ENCODE assay signal across 18 cellular contexts in genomic region chr18:13273800-13274199, GRCh38. TPM values are rescaled to one million over a fixed set of nuclear protein-coding genes. Genes with fewer than 3 reads are reported as not detected.
DNase-seq lines count a peak whose midpoint lies in the region; ATAC-seq and TF ChIP-seq lines count a peak whose summit lies in the region.
"Had no signal": no experiment of that assay in that cellular context is flagged by ENCODE, and none has a peak within 500 bp of the region (broad histone marks: within the 10 kb centered on the region; RNA-seq: fewer than 3 reads in every experiment).

No MANE protein-coding gene starts in this region.

- H3K9me3 Mint-ChIP-seq in CD4-positive, CD25-positive, alpha-beta regulatory T cell: peaks cover 0 to 15% (median 0%) of the 10 kb centered on the region in 7 donors
- no peaks in the 10 kb centered on the region for H3K9me3 Mint-ChIP-seq in activated naive CD4-positive, alpha-beta T cell treated with anti-CD3 and anti-CD28 coated beads, Interleukin-2, amount 50 U/mL, for 24 hours
- H3K9me3 Mint-ChIP-seq in nephron: no peaks in the 10 kb centered on the region

- peak; percentile 66 to 70 for ATAC-seq in CD4-positive, CD25-positive, alpha-beta regulatory T cell (ENCODE audit: low read depth in 2 of 2)
- no peak for ATAC-seq in GM19035 (IDR thresholded peaks at IDR 0.05; ENCODE audit: unreplicated experiment)
- ATAC-seq: SK-N-SH treated with all-trans-retinoic acid at 6 μM for 48 hours had no signal

- no peaks in the 10 kb centered on the region for H3K27me3 ChIP-seq in CD4-positive, CD25-positive, alpha-beta regulatory T cell (ENCODE audit: control insufficient read depth, insufficient read depth, low read length)
- H3K27me3 ChIP-seq: breast epithelium, hepatocyte had no signal

- no peaks in the 10 kb centered on the region for H3K27me3 Mint-ChIP-seq in CD4-positive, CD25-positive, alpha-beta regulatory T cell
- no peaks in the 10 kb centered on the region for H3K27me3 Mint-ChIP-seq in activated naive CD4-positive, alpha-beta T cell treated with anti-CD3 and anti-CD28 coated beads, Interleukin-2, amount 50 U/mL, for 24 hours
- H3K27me3 Mint-ChIP-seq in nephron (ENCODE audit: low read depth): no peaks in the 10 kb centered on the region

- peak overlapping the region; percentile 78 for H3K4me3 ChIP-seq in CD4-positive, CD25-positive, alpha-beta regulatory T cell (ENCODE audit: low read depth, low read length)
- H3K4me3 ChIP-seq: breast epithelium, hepatocyte, lung had no signal

- DNase-seq in CD4-positive, CD25-positive, alpha-beta regulatory T cell: peak; percentile 11 to 80 (median 53)
- DNase-seq in T-helper 9 cell: peak; percentile 27
- no peak for DNase-seq in NCI-H1930 (lab: John Stamatoyannopoulos, UW)
- DNase-seq in SW 1271 (lab: John Stamatoyannopoulos, UW): no peak
- DNase-seq in T1000 (lab: John Stamatoyannopoulos, UW): no peak
- DNase-seq: DMS79; NCI-H2107; NK-92 treated with Interleukin-12 subunit alpha and Interleukin-12 subunit beta, amount 100 ng/mL, for 24 hours; nucleus accumbens had no signal

- H3K4me1 ChIP-seq in CD4-positive, CD25-positive, alpha-beta regulatory T cell (ENCODE audit: control insufficient read depth, insufficient read depth, low read length, poor library complexity, severe bottlenecking): peaks cover 63% of the 10 kb centered on the region

- H3K27ac Mint-ChIP-seq in CD4-positive, CD25-positive, alpha-beta regulatory T cell: peak overlapping the region; percentile 83 to 98 (median 96)
- peak overlapping the region; percentile 88 for H3K27ac Mint-ChIP-seq in activated naive CD4-positive, alpha-beta T cell treated with anti-CD3 and anti-CD28 coated beads, Interleukin-2, amount 50 U/mL, for 24 hours
- H3K27ac Mint-ChIP-seq in nephron: peak overlapping the region in 2 of 3 experiments; percentile 79 to 87

- peaks cover 18% of the 10 kb centered on the region for H3K36me3 Mint-ChIP-seq in CD4-positive, CD25-positive, alpha-beta regulatory T cell
- peaks cover 2% of the 10 kb centered on the region for H3K36me3 Mint-ChIP-seq in activated naive CD4-positive, alpha-beta T cell treated with anti-CD3 and anti-CD28 coated beads, Interleukin-2, amount 50 U/mL, for 24 hours
- no peaks in the 10 kb centered on the region for H3K36me3 Mint-ChIP-seq in nephron (ENCODE audit: low read depth)

- peaks cover 26 to 91% (median 63%) of the 10 kb centered on the region in 4 donors for H3K4me1 Mint-ChIP-seq in CD4-positive, CD25-positive, alpha-beta regulatory T cell
- H3K4me1 Mint-ChIP-seq in activated naive CD4-positive, alpha-beta T cell treated with anti-CD3 and anti-CD28 coated beads, Interleukin-2, amount 50 U/mL, for 24 hours: peaks cover 68% of the 10 kb centered on the region
- peaks cover 57% of the 10 kb centered on the region for H3K4me1 Mint-ChIP-seq in nephron

- peak overlapping the region; percentile 83 for H3K27ac ChIP-seq in CD4-positive, CD25-positive, alpha-beta regulatory T cell (ENCODE audit: insufficient read depth, low read length, poor library complexity, severe bottlenecking)
- H3K27ac ChIP-seq: epithelial cell of prostate, hepatocyte had no signal

- H3K9me3 ChIP-seq in CD4-positive, CD25-positive, alpha-beta regulatory T cell (ENCODE audit: control insufficient read depth in 2 of 2, low read length in 2 of 2): no peaks in the 10 kb centered on the region
- H3K9me3 ChIP-seq: breast epithelium had no signal

- no peak for TF ChIP-seq CTCF in nephron (IDR thresholded peaks at IDR 0.05; ENCODE audit: unreplicated experiment in 3 of 3)

- H3K4me3 Mint-ChIP-seq in CD4-positive, CD25-positive, alpha-beta regulatory T cell: peak overlapping the region; percentile 84 to 95 (median 90)
- peak overlapping the region; percentile 68 for H3K4me3 Mint-ChIP-seq in activated naive CD4-positive, alpha-beta T cell treated with anti-CD3 and anti-CD28 coated beads, Interleukin-2, amount 50 U/mL, for 24 hours
- no peak overlapping the region for H3K4me3 Mint-ChIP-seq in nephron

- H3K36me3 ChIP-seq in CD4-positive, CD25-positive, alpha-beta regulatory T cell (ENCODE audit: control insufficient read depth, insufficient read depth, low read length): no peaks in the 10 kb centered on the region
- H3K36me3 ChIP-seq: breast epithelium had no signal

RNA-seq across cellular contexts. Expression of gene LDLRAD4, which starts 55.2 kb away (rescaled TPM):
- total RNA-seq in CD4-positive, CD25-positive, alpha-beta regulatory T cell: 207 TPM
- polyA plus RNA-seq in CD4-positive, CD25-positive, alpha-beta regulatory T cell: 10 to 100 TPM; 42.4 to 58.7 (median 48.6) TPM
- total RNA-seq: LHCN-M2 had no signal

Comparison
In these comparisons a context has a peak if more than half of its experiments do, and no peak if none do; other contexts are left out.
1. DNase-seq: peak in CD4-positive, CD25-positive, alpha-beta regulatory T cell (3 of 3) and T-helper 9 cell (single experiment); none in NCI-H1930 (0 of 2), SW 1271 (0 of 2) and T1000 (single experiment).
2. H3K4me3 Mint-ChIP-seq: peak in CD4-positive, CD25-positive, alpha-beta regulatory T cell (4 of 4) and activated naive CD4-positive, alpha-beta T cell treated with anti-CD3 and anti-CD28 coated beads, Interleukin-2, amount 50 U/mL, for 24 hours (single experiment); none in nephron (0 of 3).
3. Peak in every context shown above with its lines, with median percentiles within 50 percentile points of each other: H3K27ac Mint-ChIP-seq.